In genomic region chr3:4827767-4828166, GRCh38 we compare ENCODE assay signal across 11 cellular contexts.
A peak's percentile ranks its signal among the peaks of the same experiment; 100 is the strongest.
DNase-seq lines count a peak whose midpoint lies in the region; ATAC-seq, FAIRE-seq and TF ChIP-seq lines count a peak whose summit lies in the region.
"Had no signal": no experiment of that assay in that cellular context is flagged by ENCODE, and none has a peak within 500 bp of the region (broad histone marks: within the 10 kb centered on the region; RNA-seq: fewer than 3 reads in every experiment).

No MANE protein-coding gene starts in this region.

- H3K9me3 ChIP-seq in colonic mucosa (no peaks in the 10 kb centered on the region), sigmoid colon (no peaks in the 10 kb centered on the region)

- H3K4me3 ChIP-seq in colonic mucosa (no peak overlapping the region), sigmoid colon (no peak overlapping the region)

- intact Hi-C loops in colonic mucosa (cut with DNase I) (loop anchor here (5.0 kb wide), 1 partner anchor 150 kb away; the partner anchor contains the start of gene BHLHE40), sigmoid colon (cut with DNase I) (loop anchor here (2.0 to 5.0 kb wide), 2 partner anchors 105 to 151 kb away; partner anchors contain the start of gene BHLHE40)

- H3K27ac ChIP-seq in colonic mucosa (peak overlapping the region; percentile 85), sigmoid colon (peak overlapping the region; percentile 57 to 86 (median 76))

- no peaks in the 10 kb centered on the region for H3K27me3 ChIP-seq in colonic mucosa
- no peaks in the 10 kb centered on the region for H3K27me3 ChIP-seq in sigmoid colon

- TF ChIP-seq CTCF in colonic mucosa (IDR thresholded peaks at IDR 0.05) (no peak), sigmoid colon (IDR thresholded peaks at IDR 0.05) (no peak)

- TF ChIP-seq POLR2A in GM12891 (IDR thresholded peaks at IDR 0.05; ENCODE audit: low read depth, low read length) (peak; percentile 36; the same call in 1 of the 2 replicates), sigmoid colon (IDR thresholded peaks at IDR 0.05) (no peak)

- DNase-seq in GM12891 (ENCODE audit: insufficient read length, low spot score) (no peak), MV-4-11 (lab: John Stamatoyannopoulos, UW) (peak; percentile 22), colonic mucosa (no peak), sigmoid colon (no peak)
- DNase-seq: activated T-cell treated with anti-CD3 and anti-CD28 coated beads, Interleukin-2, amount 50 U/mL, for 1 hour; DMS79; hippocampal formation; NCI-H526 treated with DMSO at 0.1 percent for 48 hours had no signal

- H3K9ac ChIP-seq in colonic mucosa (ENCODE audit: low read depth in 2 of 2, low read length in 2 of 2): peak overlapping the region in 1 of 2 donors; percentile 77

- TF ChIP-seq EP300 in sigmoid colon (IDR thresholded peaks at IDR 0.05): no peak

- WGBS in sigmoid colon, 2 donors: 79 to 82% methylated on average over 8 of the region's 8 CpGs

- no peak for ATAC-seq in HG03280 (IDR thresholded peaks at IDR 0.05; ENCODE audit: unreplicated experiment)
- no peak for ATAC-seq in HG02852 (IDR thresholded peaks at IDR 0.05; ENCODE audit: unreplicated experiment)
- ATAC-seq in HG02884 (IDR thresholded peaks at IDR 0.05; ENCODE audit: unreplicated experiment): no peak

- H3K36me3 ChIP-seq in colonic mucosa (no peaks in the 10 kb centered on the region), sigmoid colon (peaks cover 0 to 3% (median 0%) of the 10 kb centered on the region in 4 donors)

- H3K4me1 ChIP-seq in colonic mucosa: peaks cover 28% of the 10 kb centered on the region
- H3K4me1 ChIP-seq in sigmoid colon: peaks cover 0 to 79% (median 52%) of the 10 kb centered on the region in 4 donors

- no peak for FAIRE-seq in GM12891 (lab: Jason Lieb, UNC)

TF ChIP-seq in GM12891, 5 proteins besides CTCF, POLR2A, EP300 and RAD21:
- TF ChIP-seq PAX5 (IDR thresholded peaks at IDR 0.05; ENCODE audit: insufficient read depth, low read length, severe bottlenecking) (no peak), TAF1 (IDR thresholded peaks at IDR 0.05; ENCODE audit: low read depth, low read length) (no peak), POU2F2 (IDR thresholded peaks at IDR 0.05; ENCODE audit: low read depth, low read length) (no peak), POLR2AphosphoS5 (IDR thresholded peaks at IDR 0.05; ENCODE audit: low read depth, low read length) (no peak)
